11 cellular contexts compared by ENCODE assay signal in the genomic region with DNA sequence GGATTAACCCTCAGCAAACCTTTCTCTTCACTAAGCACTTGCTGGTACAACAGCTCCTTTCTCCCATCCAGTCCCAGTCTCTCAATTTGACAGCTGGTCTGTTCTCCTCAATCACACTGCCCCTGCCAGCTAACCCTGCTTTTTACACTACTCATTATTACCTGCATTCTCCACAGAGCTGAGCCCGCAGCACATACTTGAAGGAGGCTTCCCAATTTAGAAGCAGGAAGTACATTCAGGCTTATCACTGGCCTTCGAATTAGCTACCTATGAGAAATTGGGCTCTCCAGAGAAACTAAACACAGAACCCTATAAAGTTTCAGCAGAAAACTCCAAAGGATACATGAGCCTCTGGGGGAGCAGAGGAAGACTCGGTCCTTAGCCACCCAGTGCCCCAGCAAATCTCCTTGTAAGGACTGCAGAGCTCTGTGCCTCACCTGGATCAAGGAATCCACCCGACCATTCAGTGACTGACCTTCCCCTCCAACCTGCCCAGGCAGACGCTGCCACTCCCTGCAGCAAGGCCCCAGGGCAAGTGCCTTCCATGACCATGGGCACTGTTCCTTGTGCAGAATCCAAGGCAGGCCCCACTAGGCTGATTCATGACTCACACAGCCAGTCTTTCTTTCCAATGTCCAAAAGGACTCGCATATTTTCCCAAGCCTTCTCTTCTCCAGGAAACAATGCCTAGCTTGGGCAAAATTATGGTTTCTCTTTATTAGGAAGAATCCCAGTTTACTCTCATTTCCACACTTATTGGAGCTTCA.
A peak's percentile ranks its signal among the peaks of the same experiment; 100 is the strongest.
DNase-seq lines count a peak whose midpoint lies in the region; ATAC-seq and TF ChIP-seq lines count a peak whose summit lies in the region.
"Had no signal": no experiment of that assay in that cellular context is flagged by ENCODE, and none has a peak within 500 bp of the region (broad histone marks: within the 10 kb centered on the region; RNA-seq: fewer than 3 reads in every experiment).

No MANE protein-coding gene starts in this region.

- H3K36me3 ChIP-seq in OCI-LY7 (ENCODE audit: insufficient read depth, low read length), result peaks cover 47% of the 10 kb centered on the region

- BruUV-seq in OCI-LY7 (replicated peaks; lab: Mats Ljungman, UMichigan), result no TSS peak

- intact Hi-C loops in OCI-LY7 (cut with micrococcal nuclease; ENCODE audit: unreplicated experiment), result no loop called here

- H3K4me2 ChIP-seq in OCI-LY7 (ENCODE audit: low read length), result peak overlapping the region; percentile 65

- H3K4me3 ChIP-seq in OCI-LY7 (ENCODE audit: low read depth, low read length, poor library complexity, severe bottlenecking), result peak overlapping the region; percentile 15

- no peak overlapping the region for H2AFZ ChIP-seq in OCI-LY7 (ENCODE audit: low read length)

- H3K9me2 ChIP-seq in OCI-LY7 (ENCODE audit: insufficient read depth, low read length), result no peaks in the 10 kb centered on the region

- H3K9me3 ChIP-seq in OCI-LY7 (ENCODE audit: low read length), result no peaks in the 10 kb centered on the region

- DNase-seq in AG08395 (ENCODE audit: low spot score), result peak; percentile 67
- DNase-seq in ELR (ENCODE audit: low read depth), result peak; percentile 60
- peak; percentile 55 for DNase-seq in OCI-LY7 (ENCODE audit: low spot score)
- peak in 1 of 2 donors; percentile 43 for DNase-seq in foreskin keratinocyte
- DNase-seq in activated T-cell treated with anti-CD3 and anti-CD28 coated beads, Interleukin-2, amount 50 U/mL, for 48 hours, result no peak
- DNase-seq in SW480 (ENCODE audit: low spot score), result no peak
- DNase-seq in erythroblast (lab: John Stamatoyannopoulos, UW), result no peak
- DNase-seq: DMS79, NCI-H1436, T-helper 9 cell had no signal

- no peaks in the 10 kb centered on the region for H4K20me1 ChIP-seq in OCI-LY7 (ENCODE audit: insufficient read depth, low read length)

- H3K4me1 ChIP-seq in OCI-LY7 (ENCODE audit: insufficient read depth, low read length, poor library complexity, severe bottlenecking), result peaks cover 51% of the 10 kb centered on the region
- H3K4me1 ChIP-seq in foreskin keratinocyte, result peaks cover 13% of the 10 kb centered on the region

- TF ChIP-seq POLR2A in erythroblast (IDR thresholded peaks at IDR 0.05; ENCODE audit: low read length), result no peak

- H3K27ac ChIP-seq in OCI-LY7 (ENCODE audit: low read depth, low read length, poor library complexity, severe bottlenecking), result peak overlapping the region; percentile 45
- H3K27ac ChIP-seq in foreskin keratinocyte, result peak overlapping the region; percentile 24

- no peak; the same call in 1 of the 2 replicates for TF ChIP-seq CTCF in OCI-LY7 (conservative IDR thresholded peaks at IDR 0.05; ENCODE audit: low read length)
- TF ChIP-seq CTCF in foreskin keratinocyte (conservative IDR thresholded peaks at IDR 0.05), result no peak

- peaks cover 20% of the 10 kb centered on the region; the same call in 1 of the 2 replicates for H3K79me2 ChIP-seq in OCI-LY7 (ENCODE audit: insufficient read depth, low read depth, low read length)

- POLR2A ChIA-PET in OCI-LY7 (lab: Charles Lee), result interaction anchor here (0.7 to 1.6 kb wide), 8 partner anchors 11 to 70 kb away, joined by 3 to 8 read pairs (median 4); no protein-coding TSS in a partner anchor

- H3K27me3 ChIP-seq in foreskin keratinocyte, result no peaks in the 10 kb centered on the region

- ATAC-seq in foreskin keratinocyte, result peak; percentile 54
- no peak for ATAC-seq in HG02885 (IDR thresholded peaks at IDR 0.05; ENCODE audit: poor library complexity, unreplicated experiment)

- CTCF ChIA-PET in OCI-LY7 (lab: Charles Lee; ENCODE audit: unreplicated experiment), result interaction anchor here (0.8 to 1.3 kb wide), 2 partner anchors 18 to 71 kb away, joined by 3 to 5 read pairs; no protein-coding TSS in a partner anchor

Comparison
In these comparisons a context has a peak if more than half of its experiments do, and no peak if none do; other contexts are left out.
1. DNase-seq: peak in AG08395 (single experiment), ELR (single experiment) and OCI-LY7 (single experiment); none in activated T-cell treated with anti-CD3 and anti-CD28 coated beads, Interleukin-2, amount 50 U/mL, for 48 hours (0 of 2), SW480 (single experiment) and erythroblast (0 of 2).